ENCODE assay signal across 16 cellular contexts in genomic region chr4:183729069-183729406, GRCh38.
"Had no signal": no experiment of that assay in that cellular context is flagged by ENCODE, and none has a peak within 500 bp of the region (broad histone marks: within the 10 kb centered on the region; RNA-seq: fewer than 3 reads in every experiment).

No MANE protein-coding gene starts in this region.

- H3K9me3 ChIP-seq: colonic mucosa, ovary, right atrium auricular region, stomach, thyroid gland, upper lobe of left lung, uterus had no signal

- DNase-seq: colonic mucosa; dermis blood vessel endothelial cell; erythroblast; heart left ventricle; hippocampal formation; natural killer cell; ovary; small intestine; stimulated activated CD4-positive, alpha-beta T cell treated with anti-CD3 and anti-CD28 coated beads, Interleukin-12 subunit alpha, Interleukin-12 subunit beta, amount 100 ng/mL, for 4 hours; stimulated activated naive CD4-positive, alpha-beta T cell; stomach; substantia nigra; thyroid gland; uterus had no signal

- H3K36me3 ChIP-seq: colonic mucosa, heart left ventricle, ovary, right atrium auricular region, stomach, thyroid gland, upper lobe of left lung, uterus had no signal

- H3K27me3 ChIP-seq: colonic mucosa, heart left ventricle, ovary, right atrium auricular region, stomach, thyroid gland, upper lobe of left lung, uterus had no signal

- H3K27ac ChIP-seq: colonic mucosa, heart left ventricle, ovary, right atrium auricular region, stomach, thyroid gland, upper lobe of left lung, uterus had no signal

- H3K4me1 ChIP-seq: colonic mucosa, heart left ventricle, right atrium auricular region, stomach, thyroid gland, uterus had no signal

- ATAC-seq: heart left ventricle, natural killer cell had no signal

- H3K4me3 ChIP-seq: colonic mucosa, heart left ventricle, ovary, right atrium auricular region, stomach, thyroid gland, upper lobe of left lung, uterus had no signal
